8 cellular contexts compared by ENCODE assay signal in the genomic region with DNA sequence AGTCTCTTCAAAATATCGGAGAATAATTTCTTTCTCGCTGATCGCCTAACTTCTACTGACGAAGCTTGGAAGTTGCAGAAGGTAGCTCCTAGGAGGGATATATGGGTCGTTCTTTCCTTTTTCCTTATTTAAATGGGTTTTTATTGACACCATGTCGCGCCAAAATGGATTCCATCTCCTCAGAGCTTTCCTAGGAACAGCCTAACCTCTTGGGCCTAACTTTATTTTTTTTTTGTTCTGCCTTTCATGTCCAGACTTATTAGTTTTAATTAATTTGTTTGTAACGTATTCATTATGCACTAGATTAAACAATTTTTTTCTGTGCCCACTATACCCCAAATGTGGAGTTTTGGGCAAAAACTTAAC.
DNase-seq lines count a peak whose midpoint lies in the region; ATAC-seq lines count a peak whose summit lies in the region.

No MANE protein-coding gene starts in this region.

- no peaks in the 10 kb centered on the region for H3K9me3 Mint-ChIP-seq in central memory CD8-positive, alpha-beta T cell

- H3K4me1 ChIP-seq in mononuclear cell (ENCODE audit: insufficient read depth, low read length) = peaks cover 10% of the 10 kb centered on the region

- H3K27ac Mint-ChIP-seq in central memory CD8-positive, alpha-beta T cell (ENCODE audit: low read depth) = peak overlapping the region; percentile 90

- H3K36me3 Mint-ChIP-seq in central memory CD8-positive, alpha-beta T cell (ENCODE audit: insufficient read depth) = peaks cover 22% of the 10 kb centered on the region

- no peaks in the 10 kb centered on the region for H3K27me3 Mint-ChIP-seq in central memory CD8-positive, alpha-beta T cell

- H3K27me3 ChIP-seq in mononuclear cell (ENCODE audit: insufficient read depth, low read length) = no peaks in the 10 kb centered on the region

- peaks cover 10% of the 10 kb centered on the region for H3K4me1 Mint-ChIP-seq in central memory CD8-positive, alpha-beta T cell

- H3K4me3 Mint-ChIP-seq in central memory CD8-positive, alpha-beta T cell = peak overlapping the region; percentile 79

- H3K9me3 ChIP-seq in KOPT-K1 (ENCODE audit: insufficient read depth, low read length, poor library complexity, severe bottlenecking) (no peaks in the 10 kb centered on the region), mononuclear cell (ENCODE audit: low read depth, low read length) (no peaks in the 10 kb centered on the region)

- peak overlapping the region; percentile 96 for H3K4me3 ChIP-seq in mononuclear cell (ENCODE audit: low read length)

- DNase-seq in G401 (ENCODE audit: low spot score) (peak; percentile 9), mucosa of gallbladder (ENCODE audit: low spot score) (no peak), middle frontal gyrus (ENCODE audit: extremely low spot score, low spot score) (no peak)
- DNase-seq in central memory CD8-positive, alpha-beta T cell (ENCODE audit: low spot score in 2 of 2) = no peak

- in situ Hi-C loops in G401 (cut with HindIII; ENCODE audit: low sequenced_read_pairs) = no loop called here

- peak overlapping the region; percentile 98 for H3K27ac ChIP-seq in KOPT-K1 (ENCODE audit: low read depth, low read length, poor library complexity, severe bottlenecking)

- peaks cover 34% of the 10 kb centered on the region for H3K36me3 ChIP-seq in KOPT-K1 (ENCODE audit: insufficient read depth, low read length)

- no peak for ATAC-seq in central memory CD8-positive, alpha-beta T cell (replicated peaks; ENCODE audit: extremely low read depth, poor library complexity, severe bottlenecking)
- ATAC-seq in GM21528 (IDR thresholded peaks at IDR 0.05; ENCODE audit: low FRiP score, unreplicated experiment) = no peak
- ATAC-seq in HG03108 (IDR thresholded peaks at IDR 0.05; ENCODE audit: unreplicated experiment) = no peak
